Comparison of ENCODE assay signal across 9 cellular contexts in the genomic region with DNA sequence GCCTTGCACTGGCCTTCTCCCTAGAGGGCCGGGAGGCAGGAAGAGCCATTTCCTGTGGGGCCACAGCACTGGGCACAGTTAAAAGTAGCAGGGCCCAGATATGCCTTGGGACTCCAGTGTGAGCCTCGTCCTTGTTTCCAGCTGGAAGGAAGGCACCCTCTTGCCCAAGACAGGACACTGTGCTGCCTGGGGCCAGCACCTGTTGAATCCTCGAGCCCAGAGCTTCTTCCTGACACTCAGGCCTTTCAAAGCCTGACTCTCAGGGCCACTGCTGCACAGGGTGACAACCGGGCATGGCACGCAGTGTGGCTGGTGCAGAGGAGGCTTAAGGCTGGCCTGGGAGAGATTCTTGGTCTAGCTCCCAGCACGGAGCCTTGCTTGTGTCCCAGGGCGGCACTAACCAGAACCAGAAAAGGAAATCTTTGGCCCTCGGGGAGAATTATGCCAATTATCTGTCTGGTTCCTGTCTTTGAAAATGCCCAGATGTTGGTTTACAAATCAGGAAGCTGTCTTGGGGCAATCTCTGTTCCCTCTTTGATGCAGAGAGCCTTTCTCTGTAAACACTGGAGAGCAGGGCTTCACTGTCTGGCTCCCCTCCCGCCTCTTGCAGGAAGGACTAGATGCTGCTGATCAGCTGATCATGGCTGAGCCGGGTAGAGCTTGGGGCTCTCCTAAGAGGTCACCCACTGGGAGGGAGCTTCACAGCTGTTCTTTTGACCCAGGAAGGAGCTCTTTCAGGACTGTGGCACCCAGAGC. TPM values are rescaled to one million over a fixed set of nuclear protein-coding genes. Genes with fewer than 3 reads are reported as not detected.
DNase-seq lines count a peak whose midpoint lies in the region; ATAC-seq and TF ChIP-seq lines count a peak whose summit lies in the region.
"Had no signal": no experiment of that assay in that cellular context is flagged by ENCODE, and none has a peak within 500 bp of the region (broad histone marks: within the 10 kb centered on the region; RNA-seq: fewer than 3 reads in every experiment).

No MANE protein-coding gene starts in this region.

- H3K9me3 Mint-ChIP-seq in CD4-positive, alpha-beta T cell = no peaks in the 10 kb centered on the region

- intact Hi-C loops in CD4-positive, alpha-beta T cell (cut with DNase I, micrococcal nuclease) = loop anchor here in 1 of 2 experiments (5.0 kb wide), 1 partner anchor 33 kb away; no protein-coding TSS in a partner anchor

- no peak for TF ChIP-seq EP300 in gastroesophageal sphincter (IDR thresholded peaks at IDR 0.05)

- H2BK12ac ChIP-seq in trophoblast cell (ENCODE audit: low read length) = no peak overlapping the region

- peak overlapping the region; percentile 41 for H3K18ac ChIP-seq in trophoblast cell (ENCODE audit: low read length)

- WGBS in gastroesophageal sphincter (ENCODE audit: low coverage in 1 of 2), 2 donors = 22% methylated on average over 4 of the region's 10 CpGs; no CpG with 5 or more reads in 1 of the 2 donors
- WGBS in trophoblast cell (ENCODE audit: extremely low coverage, insufficient coverage, insufficient read length) = no CpG with 5 or more reads among the region's 10 CpGs

- no peak overlapping the region for H2BK5ac ChIP-seq in trophoblast cell (ENCODE audit: low read depth, low read length, poor library complexity)

- no peaks in the 10 kb centered on the region for H3K36me3 Mint-ChIP-seq in CD4-positive, alpha-beta T cell (ENCODE audit: low read depth)

- peak overlapping the region; percentile 24 for H3K4ac ChIP-seq in trophoblast cell (ENCODE audit: low read depth, low read length)

- no peak overlapping the region for H3K4me3 Mint-ChIP-seq in CD4-positive, alpha-beta T cell

- no peak for TF ChIP-seq POLR2A in gastroesophageal sphincter (IDR thresholded peaks at IDR 0.05)

- H3K4me3 ChIP-seq in gastroesophageal sphincter (no peak overlapping the region), trophoblast cell (ENCODE audit: low read depth, low read length) (no peak overlapping the region)

- no peak for DNase-seq in CD4-positive, alpha-beta T cell
- DNase-seq in SIG-M5 treated with dmso at 0.1 percent for 504 hours (lab: John Stamatoyannopoulos, UW; ENCODE audit: unreplicated experiment) = peak; percentile 69
- no peak for DNase-seq in trophoblast cell
- DNase-seq in NK-92 (lab: John Stamatoyannopoulos, UW; ENCODE audit: unreplicated experiment) = no peak
- DNase-seq: activated effector memory CD4-positive, alpha-beta T cell treated with Interleukin-2 at 50 U/mL for 16 hours had no signal

- peak overlapping the region; percentile 32 for H2AFZ ChIP-seq in trophoblast cell (ENCODE audit: insufficient read depth, low read length, poor library complexity)

- H2AK5ac ChIP-seq in trophoblast cell (ENCODE audit: low read length) = no peak overlapping the region

- H3K9me3 ChIP-seq in CD4-positive, alpha-beta T cell (ENCODE audit: control insufficient read depth, low read length) = no peaks in the 10 kb centered on the region
- H3K9me3 ChIP-seq in gastroesophageal sphincter (no peaks in the 10 kb centered on the region), trophoblast cell (ENCODE audit: insufficient read depth, low read depth, low read length) (no peaks in the 10 kb centered on the region)

- peaks cover 14 to 64% (median 52%) of the 10 kb centered on the region in 3 donors for H3K4me1 ChIP-seq in gastroesophageal sphincter
- peaks cover 21 to 25% of the 10 kb centered on the region in 2 experiments for H3K4me1 ChIP-seq in trophoblast cell (ENCODE audit: control insufficient read depth in 1 of 2, insufficient read depth in 2 of 2, low read length in 2 of 2)

- CTCF ChIA-PET in CD4-positive, alpha-beta T cell (lab: Charles Lee) = interaction anchor here (1.3 kb wide), 1 partner anchor 107 kb away, joined by 4 read pairs; a partner anchor contains a TSS

- H4K12ac ChIP-seq in trophoblast cell (ENCODE audit: low read depth, low read length) = no peak overlapping the region

- no peak overlapping the region for H3K23ac ChIP-seq in trophoblast cell (ENCODE audit: low read length)

- H3K4me1 Mint-ChIP-seq in CD4-positive, alpha-beta T cell (ENCODE audit: low read depth) = peaks cover 68% of the 10 kb centered on the region

- no peaks in the 10 kb centered on the region for H3K27me3 ChIP-seq in CD4-positive, alpha-beta T cell (ENCODE audit: control insufficient read depth, insufficient read depth, low read length)
- H3K27me3 ChIP-seq in gastroesophageal sphincter = no peaks in the 10 kb centered on the region
- H3K27me3 ChIP-seq in trophoblast cell (ENCODE audit: insufficient read depth, low read length) = no peaks in the 10 kb centered on the region

- H3K79me1 ChIP-seq in trophoblast cell (ENCODE audit: low read length) = peaks cover 3% of the 10 kb centered on the region

- no peak overlapping the region for H3K14ac ChIP-seq in trophoblast cell (ENCODE audit: low read length)

- H2BK120ac ChIP-seq in trophoblast cell (ENCODE audit: insufficient read depth, low read length, poor library complexity) = no peak overlapping the region

- no peaks in the 10 kb centered on the region for H3K27me3 Mint-ChIP-seq in CD4-positive, alpha-beta T cell

- no peak overlapping the region for H3K27ac ChIP-seq in CD4-positive, alpha-beta T cell (ENCODE audit: low read depth, low read length)
- H3K27ac ChIP-seq in gastroesophageal sphincter (peak overlapping the region; percentile 37 to 87 (median 86)), trophoblast cell (ENCODE audit: low read depth, low read length) (peak overlapping the region; percentile 16)

- H3K9ac ChIP-seq in trophoblast cell (ENCODE audit: low read length) = no peak overlapping the region

- peak overlapping the region; percentile 29 for H4K91ac ChIP-seq in trophoblast cell (ENCODE audit: low read depth, low read length)

- no peak overlapping the region for H3K4me2 ChIP-seq in trophoblast cell (ENCODE audit: low read length)

- peak overlapping the region; percentile 61 for H3K27ac Mint-ChIP-seq in CD4-positive, alpha-beta T cell

- no peak for TF ChIP-seq CTCF in CD4-positive, alpha-beta T cell (IDR thresholded peaks at IDR 0.05)
- no peak for TF ChIP-seq CTCF in gastroesophageal sphincter (IDR thresholded peaks at IDR 0.05)

- POLR2A ChIA-PET in CD4-positive, alpha-beta T cell (lab: Charles Lee) = interaction anchor here (0.9 to 1.3 kb wide), 2 partner anchors 30 to 31 kb away, joined by 3 to 4 read pairs; no protein-coding TSS in a partner anchor

- peak overlapping the region; percentile 22 for H4K8ac ChIP-seq in trophoblast cell (ENCODE audit: low read depth, low read length)

- H3K36me3 ChIP-seq in gastroesophageal sphincter (no peaks in the 10 kb centered on the region), trophoblast cell (ENCODE audit: control insufficient read depth in 1 of 2, insufficient read depth in 2 of 2, low read length in 2 of 2) (peaks cover 13 to 19% of the 10 kb centered on the region in 2 experiments)

- peaks cover 4% of the 10 kb centered on the region for H3K79me2 ChIP-seq in trophoblast cell (ENCODE audit: control insufficient read depth, insufficient read depth, low read length, poor library complexity)

- no peak for ATAC-seq in CD4-positive, alpha-beta T cell (ENCODE audit: poor library complexity)
- ATAC-seq in gastroesophageal sphincter = peak; percentile 74
- ATAC-seq in HG03442 (IDR thresholded peaks at IDR 0.05; ENCODE audit: unreplicated experiment) = no peak
- ATAC-seq in GM19328 (IDR thresholded peaks at IDR 0.05; ENCODE audit: unreplicated experiment) = no peak
- ATAC-seq in GM19395 (IDR thresholded peaks at IDR 0.05; ENCODE audit: unreplicated experiment) = no peak

RNA-seq across cellular contexts. Expression of a gene that starts 11.1 kb away (rescaled TPM):
- total RNA-seq in CD4-positive, alpha-beta T cell = not detected
- 10 to 100 TPM in 2 of 4 donors, 1 to 10 TPM in 2; 5.1 to 12.8 (median 8.6) TPM for total RNA-seq in gastroesophageal sphincter
- 0.08 and 0.15 TPM in 2 replicates for polyA plus RNA-seq in trophoblast cell (2013)

RNA-seq across cellular contexts. Expression of a gene that starts 42.8 kb away (rescaled TPM):
- total RNA-seq in CD4-positive, alpha-beta T cell = 1 to 10 TPM; 6.2 to 7.5 TPM
- total RNA-seq in gastroesophageal sphincter = 10 to 100 TPM in 3 of 4 donors, 1 to 10 TPM in 1; 9.8 to 18.4 (median 15.4) TPM
- 8.6 and 8.7 TPM in 2 replicates for polyA plus RNA-seq in trophoblast cell (2013)

Comparison
In these comparisons a context has a peak if more than half of its experiments do, and no peak if none do; other contexts are left out.
1. RNA of a gene that starts 11.1 kb away (total RNA-seq): 5.1 to 12.8 TPM in gastroesophageal sphincter; not detected in CD4-positive, alpha-beta T cell; every median in the first group is over 4 times any median in the second.